In the genomic region with DNA sequence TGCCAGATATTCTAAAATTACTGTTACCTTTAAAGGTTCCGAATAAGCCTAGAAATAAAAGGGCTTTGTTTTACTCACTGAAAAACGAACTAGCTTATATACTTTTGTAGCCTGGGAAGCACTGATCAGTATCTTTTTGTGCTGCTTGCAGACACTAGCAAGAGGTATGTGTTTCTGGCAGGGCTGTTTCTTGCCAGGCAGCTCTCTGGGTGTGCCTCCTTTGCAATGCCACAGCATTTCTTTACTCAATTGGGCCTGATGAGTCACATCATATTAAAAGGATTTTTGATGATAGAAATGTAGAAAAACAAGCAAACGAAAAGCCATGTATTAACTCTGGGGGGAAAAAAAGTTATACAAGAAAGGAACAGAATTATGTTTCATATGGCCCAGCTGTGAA, we compare ENCODE assay signal across 9 cellular contexts. TPM values are rescaled to one million over a fixed set of nuclear protein-coding genes. Genes with fewer than 3 reads are reported as not detected.
DNase-seq lines count a peak whose midpoint lies in the region; ATAC-seq, FAIRE-seq and TF ChIP-seq lines count a peak whose summit lies in the region.
"Had no signal": no experiment of that assay in that cellular context is flagged by ENCODE, and none has a peak within 500 bp of the region (broad histone marks: within the 10 kb centered on the region; RNA-seq: fewer than 3 reads in every experiment).

No MANE protein-coding gene starts in this region.

- no peaks in the 10 kb centered on the region for H3K9me3 ChIP-seq in T-helper 17 cell (ENCODE audit: control insufficient read depth, low read length, poor library complexity, severe bottlenecking)
- H3K9me3 ChIP-seq in kidney (ENCODE audit: control insufficient read depth in 1 of 2, low read length in 2 of 2): no peaks in the 10 kb centered on the region

- H3K36me3 Mint-ChIP-seq in T-helper 17 cell (ENCODE audit: low read depth): no peaks in the 10 kb centered on the region
- peaks cover 8% of the 10 kb centered on the region for H3K36me3 Mint-ChIP-seq in central memory CD8-positive, alpha-beta T cell (ENCODE audit: insufficient read depth)

- no peak for FAIRE-seq in kidney (lab: Jason Lieb, UNC)

- intact Hi-C loops in kidney (cut with DNase I): loop anchor here (10.0 kb wide), 1 partner anchor 54 kb away; no protein-coding TSS in a partner anchor

- H3K36me3 ChIP-seq in kidney (ENCODE audit: control insufficient read depth in 1 of 2, insufficient read depth in 2 of 2, low read length in 2 of 2): peaks cover 6 to 31% of the 10 kb centered on the region in 2 donors

- peak overlapping the region; percentile 83 for H3K4me3 Mint-ChIP-seq in T-helper 17 cell
- H3K4me3 Mint-ChIP-seq in central memory CD8-positive, alpha-beta T cell: peak overlapping the region; percentile 61

- peak overlapping the region; percentile 97 for H3K27ac Mint-ChIP-seq in T-helper 17 cell
- H3K27ac Mint-ChIP-seq in central memory CD8-positive, alpha-beta T cell (ENCODE audit: low read depth): peak overlapping the region; percentile 87

- no peaks in the 10 kb centered on the region for H3K27me3 Mint-ChIP-seq in T-helper 17 cell
- H3K27me3 Mint-ChIP-seq in central memory CD8-positive, alpha-beta T cell: no peaks in the 10 kb centered on the region

- no peak overlapping the region for H3K27ac ChIP-seq in kidney (ENCODE audit: low read depth in 2 of 2, low read length in 2 of 2)

- H3K4me1 Mint-ChIP-seq in T-helper 17 cell: peaks cover 56% of the 10 kb centered on the region
- peaks cover 46% of the 10 kb centered on the region for H3K4me1 Mint-ChIP-seq in central memory CD8-positive, alpha-beta T cell

- TF ChIP-seq CTCF in GM10266 (IDR thresholded peaks at IDR 0.05; ENCODE audit: control insufficient read depth, insufficient read depth, low read depth, missing control alignments) (no peak), kidney (IDR thresholded peaks at IDR 0.05; ENCODE audit: borderline replicate concordance, extremely low read depth, insufficient read depth) (no peak)

- DNase-seq in GM03348 (ENCODE audit: low spot score) (peak; percentile 86), T-helper 17 cell (no peak), renal cortical epithelial cell (ENCODE audit: low read depth) (peak; percentile 57), Ammon's horn (ENCODE audit: low spot score) (no peak), GM10266 (ENCODE audit: extremely low spot score) (no peak), kidney (no peak)
- no peak for DNase-seq in central memory CD8-positive, alpha-beta T cell (ENCODE audit: low spot score in 2 of 2)
- DNase-seq: foreskin melanocyte had no signal

- H3K4me3 ChIP-seq in kidney (ENCODE audit: low read length in 2 of 2): no peak overlapping the region

- H3K9me3 Mint-ChIP-seq in central memory CD8-positive, alpha-beta T cell: no peaks in the 10 kb centered on the region

- H3K4me1 ChIP-seq in kidney (ENCODE audit: control insufficient read depth in 1 of 2, insufficient read depth in 1 of 2, low read depth in 1 of 2, low read length in 2 of 2): no peaks in the 10 kb centered on the region

- no peak overlapping the region for H3K9ac ChIP-seq in kidney (ENCODE audit: low read length in 2 of 2)

- peak; percentile 68 for ATAC-seq in T-helper 17 cell
- ATAC-seq in central memory CD8-positive, alpha-beta T cell (replicated peaks; ENCODE audit: extremely low read depth, poor library complexity, severe bottlenecking): no peak
- ATAC-seq in GM18502 (IDR thresholded peaks at IDR 0.05; ENCODE audit: poor library complexity, unreplicated experiment): no peak

RNA-seq across cellular contexts. Expression of gene CD180, which starts 35.6 kb away (rescaled TPM):
- 1 to 10 TPM in 1 of 2 donors, under 1 TPM in 1; 0.05 to 1.3 TPM for total RNA-seq in T-helper 17 cell
- total RNA-seq in renal cortical epithelial cell: not detected in 2 replicates
- total RNA-seq in kidney: 3.3 TPM
- 0.28 TPM for polyA plus RNA-seq in kidney (ENCODE audit: insufficient read depth, low read depth, low replicate concordance)

Comparison
In these comparisons a context has a peak if more than half of its experiments do, and no peak if none do; other contexts are left out.
1. DNase-seq: peak in GM03348 (single experiment) and renal cortical epithelial cell (single experiment); none in T-helper 17 cell (0 of 3), central memory CD8-positive, alpha-beta T cell (0 of 2), Ammon's horn (single experiment), GM10266 (single experiment) and kidney (single experiment).